ENCODE assay signal across 1 cellular context in genomic region chr2:136024185-136024584, GRCh38.
TF ChIP-seq lines count a peak whose summit lies in the region.

No MANE protein-coding gene starts in this region.

TF ChIP-seq in HCT116, 20 proteins besides CTCF, POLR2A, EP300 and RAD21:
- no peak for TF ChIP-seq EZH2phosphoT487 (IDR thresholded peaks at IDR 0.05; ENCODE audit: borderline replicate concordance)
- no peak for TF ChIP-seq CBX3 (IDR thresholded peaks at IDR 0.05; ENCODE audit: low read depth)
- no peak for TF ChIP-seq SIN3A (IDR thresholded peaks at IDR 0.05; ENCODE audit: low read depth)
- no peak for TF ChIP-seq YY1 (IDR thresholded peaks at IDR 0.05; ENCODE audit: extremely low read depth, insufficient replicate concordance, low read depth, low read length)
- no peak for TF ChIP-seq MAX (IDR thresholded peaks at IDR 0.05)
- no peak for TF ChIP-seq ATF3 (IDR thresholded peaks at IDR 0.05)
- no peak for TF ChIP-seq REST (IDR thresholded peaks at IDR 0.05; ENCODE audit: low read depth)
- no peak for TF ChIP-seq ELF1 (IDR thresholded peaks at IDR 0.05; ENCODE audit: borderline replicate concordance, low read depth)
- no peak for TF ChIP-seq TCF7L2 (IDR thresholded peaks at IDR 0.05; ENCODE audit: borderline replicate concordance, extremely low read depth, insufficient read depth, insufficient read length)
- TF ChIP-seq SRF (IDR thresholded peaks at IDR 0.05; ENCODE audit: low read depth): no peak
